1 cellular context compared by ENCODE assay signal in the genomic region with DNA sequence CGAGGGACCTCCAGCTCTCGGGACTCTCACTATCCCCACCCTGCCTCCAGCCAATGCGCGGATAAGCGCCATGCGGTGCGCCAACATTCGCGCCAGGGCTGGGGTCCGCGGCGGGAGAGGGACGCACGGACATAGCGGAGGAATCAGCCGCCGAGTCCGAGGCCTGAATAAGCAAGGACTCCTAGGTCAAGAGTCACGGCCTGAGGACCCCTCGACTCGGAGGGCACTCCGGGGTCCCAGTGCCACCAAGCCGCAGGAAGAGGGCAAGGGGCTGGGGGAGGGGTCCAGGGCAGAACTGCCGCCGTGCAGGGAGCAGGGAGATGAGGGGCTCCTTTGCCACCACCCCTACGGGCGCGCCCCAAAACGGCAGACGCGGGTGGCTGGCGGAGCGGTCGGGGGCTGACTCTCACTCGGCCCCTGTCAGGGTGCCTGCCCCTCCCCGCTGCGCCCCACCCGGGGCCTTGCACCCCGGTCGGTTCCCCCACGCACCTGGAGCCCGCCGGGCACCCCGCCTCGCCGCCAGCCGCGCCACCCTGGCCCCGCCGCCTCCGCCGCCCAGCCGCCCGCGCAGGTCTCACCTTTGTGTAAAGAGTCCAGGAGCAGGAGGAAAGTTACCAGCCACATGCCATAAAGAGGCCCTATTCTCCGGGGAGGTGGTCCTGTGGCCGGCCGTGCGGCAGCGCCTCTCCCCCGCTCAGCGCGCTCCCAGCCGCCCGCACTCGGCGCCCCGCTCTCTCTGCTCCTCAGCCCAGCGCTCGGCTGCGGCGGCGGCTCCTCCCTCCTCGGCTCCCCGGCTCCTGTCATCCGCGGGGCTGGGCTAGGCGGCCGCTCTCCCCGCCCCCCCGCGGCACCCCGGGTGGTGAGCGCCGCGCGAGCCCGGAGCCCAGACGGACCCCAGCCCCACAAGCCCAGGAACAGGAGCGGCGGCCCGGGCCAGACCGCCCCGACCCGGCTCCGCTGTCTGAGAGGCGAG.
TF ChIP-seq lines count a peak whose summit lies in the region.

A gene with protein sequence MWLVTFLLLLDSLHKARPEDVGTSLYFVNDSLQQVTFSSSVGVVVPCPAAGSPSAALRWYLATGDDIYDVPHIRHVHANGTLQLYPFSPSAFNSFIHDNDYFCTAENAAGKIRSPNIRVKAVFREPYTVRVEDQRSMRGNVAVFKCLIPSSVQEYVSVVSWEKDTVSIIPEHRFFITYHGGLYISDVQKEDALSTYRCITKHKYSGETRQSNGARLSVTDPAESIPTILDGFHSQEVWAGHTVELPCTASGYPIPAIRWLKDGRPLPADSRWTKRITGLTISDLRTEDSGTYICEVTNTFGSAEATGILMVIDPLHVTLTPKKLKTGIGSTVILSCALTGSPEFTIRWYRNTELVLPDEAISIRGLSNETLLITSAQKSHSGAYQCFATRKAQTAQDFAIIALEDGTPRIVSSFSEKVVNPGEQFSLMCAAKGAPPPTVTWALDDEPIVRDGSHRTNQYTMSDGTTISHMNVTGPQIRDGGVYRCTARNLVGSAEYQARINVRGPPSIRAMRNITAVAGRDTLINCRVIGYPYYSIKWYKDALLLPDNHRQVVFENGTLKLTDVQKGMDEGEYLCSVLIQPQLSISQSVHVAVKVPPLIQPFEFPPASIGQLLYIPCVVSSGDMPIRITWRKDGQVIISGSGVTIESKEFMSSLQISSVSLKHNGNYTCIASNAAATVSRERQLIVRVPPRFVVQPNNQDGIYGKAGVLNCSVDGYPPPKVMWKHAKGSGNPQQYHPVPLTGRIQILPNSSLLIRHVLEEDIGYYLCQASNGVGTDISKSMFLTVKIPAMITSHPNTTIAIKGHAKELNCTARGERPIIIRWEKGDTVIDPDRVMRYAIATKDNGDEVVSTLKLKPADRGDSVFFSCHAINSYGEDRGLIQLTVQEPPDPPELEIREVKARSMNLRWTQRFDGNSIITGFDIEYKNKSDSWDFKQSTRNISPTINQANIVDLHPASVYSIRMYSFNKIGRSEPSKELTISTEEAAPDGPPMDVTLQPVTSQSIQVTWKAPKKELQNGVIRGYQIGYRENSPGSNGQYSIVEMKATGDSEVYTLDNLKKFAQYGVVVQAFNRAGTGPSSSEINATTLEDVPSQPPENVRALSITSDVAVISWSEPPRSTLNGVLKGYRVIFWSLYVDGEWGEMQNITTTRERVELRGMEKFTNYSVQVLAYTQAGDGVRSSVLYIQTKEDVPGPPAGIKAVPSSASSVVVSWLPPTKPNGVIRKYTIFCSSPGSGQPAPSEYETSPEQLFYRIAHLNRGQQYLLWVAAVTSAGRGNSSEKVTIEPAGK (N-terminal part only) (minus strand): TSS at position 761 of the 973 bp plus-strand sequence. CDS start 137 bp downstream, at position 624.

TF ChIP-seq in HepG2, 621 proteins besides CTCF, POLR2A, EP300 and RAD21:
- TF ChIP-seq ZNF589 (CRISPR knock-in tag; conservative IDR thresholded peaks at IDR 0.05) (no peak), AGO2 (optimal IDR thresholded peaks at IDR 0.05; ENCODE audit: low read depth, low read length) (peak; percentile 87)
